Comparison of ENCODE assay signal across 1 cellular context in the genomic region with DNA sequence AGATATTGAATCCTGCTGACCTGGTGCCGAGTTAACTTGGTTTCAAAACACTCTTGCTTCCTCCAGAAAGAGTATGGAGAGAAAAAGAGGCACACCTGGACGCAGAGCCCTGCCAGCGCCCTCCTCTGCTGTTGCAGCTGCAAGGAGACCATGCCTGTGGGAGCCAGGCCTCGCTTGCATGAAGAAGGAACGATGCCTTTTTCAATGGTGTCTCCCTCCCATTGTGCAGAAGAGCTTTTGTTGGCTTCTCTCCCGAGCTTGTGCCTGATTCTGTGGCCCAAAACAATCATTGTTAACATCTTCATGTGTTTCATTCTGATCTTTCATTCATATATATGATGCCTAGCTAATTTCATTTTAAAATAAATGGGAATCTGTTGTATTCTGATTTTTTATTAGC.
TF ChIP-seq lines count a peak whose summit lies in the region.

No MANE protein-coding gene starts in this region.

TF ChIP-seq in SK-N-SH treated with all-trans-retinoic acid at 6 μM for 48 hours, 23 proteins besides CTCF, POLR2A, EP300 and RAD21 (continued from another document):
- TF ChIP-seq, protein P1, sequence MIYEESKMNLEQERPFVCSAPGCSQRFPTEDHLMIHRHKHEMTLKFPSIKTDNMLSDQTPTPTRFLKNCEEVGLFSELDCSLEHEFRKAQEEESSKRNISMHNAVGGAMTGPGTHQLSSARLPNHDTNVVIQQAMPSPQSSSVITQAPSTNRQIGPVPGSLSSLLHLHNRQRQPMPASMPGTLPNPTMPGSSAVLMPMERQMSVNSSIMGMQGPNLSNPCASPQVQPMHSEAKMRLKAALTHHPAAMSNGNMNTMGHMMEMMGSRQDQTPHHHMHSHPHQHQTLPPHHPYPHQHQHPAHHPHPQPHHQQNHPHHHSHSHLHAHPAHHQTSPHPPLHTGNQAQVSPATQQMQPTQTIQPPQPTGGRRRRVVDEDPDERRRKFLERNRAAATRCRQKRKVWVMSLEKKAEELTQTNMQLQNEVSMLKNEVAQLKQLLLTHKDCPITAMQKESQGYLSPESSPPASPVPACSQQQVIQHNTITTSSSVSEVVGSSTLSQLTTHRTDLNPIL (CRISPR knock-in tag; IDR thresholded peaks at IDR 0.05; ENCODE audit: low read depth) = no peak
- TF ChIP-seq BACH2 (CRISPR knock-in tag; IDR thresholded peaks at IDR 0.05; ENCODE audit: borderline replicate concordance) (no peak), SNAI2 (CRISPR knock-in tag; IDR thresholded peaks at IDR 0.05) (no peak), TCF4 (CRISPR knock-in tag; IDR thresholded peaks at IDR 0.05; ENCODE audit: borderline replicate concordance) (no peak), ZNF8 (CRISPR knock-in tag; IDR thresholded peaks at IDR 0.05) (no peak), ARNTL (CRISPR knock-in tag; IDR thresholded peaks at IDR 0.05; ENCODE audit: borderline replicate concordance, low read depth) (no peak)
- TF ChIP-seq, protein P2, sequence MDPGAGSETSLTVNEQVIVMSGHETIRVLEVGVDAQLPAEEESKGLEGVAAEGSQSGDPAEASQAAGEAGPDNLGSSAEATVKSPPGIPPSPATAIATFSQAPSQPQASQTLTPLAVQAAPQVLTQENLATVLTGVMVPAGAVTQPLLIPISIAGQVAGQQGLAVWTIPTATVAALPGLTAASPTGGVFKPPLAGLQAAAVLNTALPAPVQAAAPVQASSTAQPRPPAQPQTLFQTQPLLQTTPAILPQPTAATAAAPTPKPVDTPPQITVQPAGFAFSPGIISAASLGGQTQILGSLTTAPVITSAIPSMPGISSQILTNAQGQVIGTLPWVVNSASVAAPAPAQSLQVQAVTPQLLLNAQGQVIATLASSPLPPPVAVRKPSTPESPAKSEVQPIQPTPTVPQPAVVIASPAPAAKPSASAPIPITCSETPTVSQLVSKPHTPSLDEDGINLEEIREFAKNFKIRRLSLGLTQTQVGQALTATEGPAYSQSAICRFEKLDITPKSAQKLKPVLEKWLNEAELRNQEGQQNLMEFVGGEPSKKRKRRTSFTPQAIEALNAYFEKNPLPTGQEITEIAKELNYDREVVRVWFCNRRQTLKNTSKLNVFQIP (CRISPR knock-in tag; IDR thresholded peaks at IDR 0.05; ENCODE audit: borderline replicate concordance, low read depth) = no peak
